8 cellular contexts compared by ENCODE assay signal in genomic region chr16:31459722-31460581, GRCh38. TPM values are rescaled to one million over a fixed set of nuclear protein-coding genes. Genes with fewer than 3 reads are reported as not detected.
DNase-seq lines count a peak whose midpoint lies in the region; ATAC-seq and TF ChIP-seq lines count a peak whose summit lies in the region.

No MANE protein-coding gene starts in this region.

- CTCF ChIA-PET in BJ (lab: Yijun Ruan, JAX) = interaction anchor here (0.5 to 5.2 kb wide), 25 partner anchors 8 to 919 kb away, joined by 3 to 52 read pairs (median 4); partner anchors contain the start of genes HSD3B7, SLC5A2, TGFB1I1 and ZNF843

- ATAC-seq in GM19328 (IDR thresholded peaks at IDR 0.05; ENCODE audit: unreplicated experiment) (peak; percentile 65), HG03469 (IDR thresholded peaks at IDR 0.05; ENCODE audit: unreplicated experiment) (peak; percentile 52), left lobe of liver (peak; percentile 79)

- no peak for TF ChIP-seq CTCF in BJ (IDR thresholded peaks at IDR 0.05; ENCODE audit: insufficient read depth, low read depth, low read length)

- DNase-seq in BJ (ENCODE audit: low read depth) (peak; percentile 96), NCI-H526 treated with DMSO at 0.1 percent for 48 hours (lab: John Stamatoyannopoulos, UW) (peak; percentile 96), dedifferentiated amniotic fluid mesenchymal stem cell (ENCODE audit: extremely low spot score) (peak; percentile 99), left lobe of liver (ENCODE audit: low spot score) (peak; percentile 100)
- DNase-seq in activated CD4-positive, alpha-beta T cell treated with anti-CD3 and anti-CD28 coated beads, Interleukin-2, amount 50 U/mL, for 1 hour = peak; percentile 100
- peak; percentile 100 for DNase-seq in stimulated activated CD4-positive, alpha-beta T cell treated with anti-CD3 and anti-CD28 coated beads, Interleukin-2, amount 100 ng/mL, for 24 hours

- H3K4me3 ChIP-seq in BJ (ENCODE audit: low read depth, low read length) = peak overlapping the region; percentile 71

- POLR2A ChIA-PET in BJ (lab: Charles Lee) = interaction anchor here (0.6 to 2.3 kb wide), 7 partner anchors 8 to 532 kb away, joined by 3 to 8 read pairs (median 5); partner anchors contain the start of genes FUS, SLC5A2 and TGFB1I1

- H3K27me3 ChIP-seq in BJ (ENCODE audit: control insufficient read depth, insufficient read depth, low read length) = no peaks in the 10 kb centered on the region

- peaks cover 16% of the 10 kb centered on the region for H3K36me3 ChIP-seq in BJ (ENCODE audit: control insufficient read depth, insufficient read depth, low read length)

RNA-seq across cellular contexts. Expression of gene ARMC5, which starts 0.7 kb away (rescaled TPM):
- polyA plus RNA-seq in BJ (2011; rRNA removed) = 3.0 and 6.4 TPM in 2 replicates
- 3.4 and 7.9 TPM in 2 replicates for polyA minus RNA-seq in BJ (2011; rRNA and poly(A)+ RNA removed)
- 25.1 TPM for total RNA-seq in left lobe of liver

RNA-seq across cellular contexts. Expression of gene TGFB1I1, which starts 12.0 kb away (rescaled TPM):
- 56.4 and 92.3 TPM in 2 replicates for polyA plus RNA-seq in BJ (2011; rRNA removed)
- polyA minus RNA-seq in BJ (2011; rRNA and poly(A)+ RNA removed) = 69.3 and 95.0 TPM in 2 replicates
- total RNA-seq in left lobe of liver = 3.1 TPM

RNA-seq across cellular contexts. Expression of gene ZNF843, which starts 17.4 kb away (rescaled TPM):
- polyA plus RNA-seq in BJ (2011; rRNA removed) = 0.56 and 0.87 TPM in 2 replicates
- polyA minus RNA-seq in BJ (2011; rRNA and poly(A)+ RNA removed) = 0.51 and 0.81 TPM in 2 replicates
- total RNA-seq in left lobe of liver = 0.65 TPM

RNA-seq across cellular contexts. Expression of gene SLC5A2, which starts 23.0 kb away (rescaled TPM):
- not detected in 2 replicates for polyA plus RNA-seq in BJ (2011; rRNA removed)
- not detected in 2 replicates for polyA minus RNA-seq in BJ (2011; rRNA and poly(A)+ RNA removed)
- 0.15 TPM for total RNA-seq in left lobe of liver

RNA-seq across cellular contexts. Expression of gene COX6A2, which starts 31.8 kb away (rescaled TPM):
- polyA plus RNA-seq in BJ (2011; rRNA removed) = not detected in 2 replicates
- not detected in 2 replicates for polyA minus RNA-seq in BJ (2011; rRNA and poly(A)+ RNA removed)
- 3.1 TPM for total RNA-seq in left lobe of liver

Comparison
In these comparisons a context has a peak if more than half of its experiments do, and no peak if none do; other contexts are left out.
1. Peak in every context shown above with its lines: DNase-seq, ATAC-seq and H3K4me3 ChIP-seq.